ENCODE assay signal across 10 cellular contexts in the genomic region with DNA sequence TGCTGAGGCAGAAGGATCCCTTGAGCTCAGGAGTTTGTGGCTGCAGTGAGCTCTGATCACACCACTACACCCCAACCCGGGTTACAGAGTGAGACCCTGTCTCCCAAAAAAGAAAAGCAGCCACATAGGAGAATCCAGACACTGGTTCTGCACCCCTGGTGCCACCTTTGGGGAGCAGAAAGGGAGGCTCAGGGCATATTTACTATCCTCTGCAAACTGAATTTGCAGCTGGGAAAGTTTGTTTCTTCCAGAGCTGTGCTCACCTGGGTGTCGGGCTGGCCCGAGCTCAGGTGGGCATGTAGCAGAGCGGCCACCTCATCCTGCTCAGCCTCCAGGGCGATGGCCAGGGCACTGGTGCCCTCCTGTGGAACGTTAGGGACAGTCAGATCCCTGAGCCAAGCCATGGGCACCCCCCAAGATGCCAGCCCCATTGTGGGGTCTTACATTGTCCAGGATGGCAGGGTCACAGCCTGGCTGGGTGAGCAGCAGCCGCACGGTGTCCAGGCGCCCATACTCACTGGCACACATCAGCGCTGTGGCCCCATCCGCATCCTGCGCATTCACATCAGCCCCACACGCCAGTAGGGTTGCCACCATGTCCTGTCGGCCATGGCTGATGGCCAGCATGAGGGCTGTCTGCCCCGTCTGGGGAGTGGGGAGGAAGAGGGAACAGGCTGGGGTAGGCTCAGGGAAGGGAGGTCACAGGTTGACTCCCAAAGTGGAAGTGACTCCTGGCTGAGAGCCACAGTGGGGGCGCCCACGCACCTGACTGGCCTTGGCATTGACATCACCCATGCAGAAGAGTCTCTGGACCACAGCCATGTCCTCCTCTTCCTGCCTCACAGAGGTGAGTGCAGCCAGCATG. TPM values are rescaled to one million over a fixed set of nuclear protein-coding genes. Genes with fewer than 3 reads are reported as not detected.
DNase-seq lines count a peak whose midpoint lies in the region; ATAC-seq and TF ChIP-seq lines count a peak whose summit lies in the region.
"Had no signal": no experiment of that assay in that cellular context is flagged by ENCODE, and none has a peak within 500 bp of the region (broad histone marks: within the 10 kb centered on the region; RNA-seq: fewer than 3 reads in every experiment).

No MANE protein-coding gene starts in this region.

- intact Hi-C loops in natural killer cell (cut with micrococcal nuclease) (no loop called here), esophagus squamous epithelium (cut with DNase I) (no loop called here)

- no peak overlapping the region for H3K4me3 Mint-ChIP-seq in HFFc6
- peak overlapping the region; percentile 97; the same call in 1 of the 2 replicates for H3K4me3 Mint-ChIP-seq in WTC11
- H3K4me3 Mint-ChIP-seq in natural killer cell: no peak overlapping the region

- peak in 1 of 2 donors; percentile 31 for TF ChIP-seq RAD21 in liver (IDR thresholded peaks at IDR 0.05)

- H3K9me3 Mint-ChIP-seq in HFFc6 (peaks cover 6% of the 10 kb centered on the region; the same call in 1 of the 2 replicates), WTC11 (no peaks in the 10 kb centered on the region), natural killer cell (no peaks in the 10 kb centered on the region)

- ATAC-seq in WTC11 (peak; percentile 38), natural killer cell (no peak)

- peaks cover 19% of the 10 kb centered on the region for H3K4me1 Mint-ChIP-seq in HFFc6 (ENCODE audit: low read depth)
- H3K4me1 Mint-ChIP-seq in WTC11: peaks cover 24% of the 10 kb centered on the region
- peaks cover 23 to 32% of the 10 kb centered on the region in 2 donors for H3K4me1 Mint-ChIP-seq in natural killer cell

- H3K27ac Mint-ChIP-seq in HFFc6 (no peak overlapping the region), WTC11 (peak overlapping the region; percentile 45; the same call in 1 of the 2 replicates), natural killer cell (no peak overlapping the region)

- no peak overlapping the region for H3K4me3 ChIP-seq in liver (ENCODE audit: low read depth in 1 of 3, low read length in 3 of 3)
- H3K4me3 ChIP-seq in esophagus squamous epithelium: no peak overlapping the region
- H3K4me3 ChIP-seq: lung had no signal

- DNase-seq in ELR (ENCODE audit: low read depth): peak; percentile 33
- no peak for DNase-seq in HFFc6
- no peak for DNase-seq in WTC11 (ENCODE audit: low spot score)
- no peak for DNase-seq in HCEC 1CT
- no peak for DNase-seq in natural killer cell
- DNase-seq in esophagus squamous epithelium (lab: John Stamatoyannopoulos, UW): no peak
- DNase-seq: activated CD4-positive, alpha-beta T cell treated with anti-CD3 and anti-CD28 coated beads, Interleukin-2, amount 50 U/mL, for 1 hour; SIG-M5 had no signal

- no peaks in the 10 kb centered on the region for H3K27me3 ChIP-seq in liver (ENCODE audit: control insufficient read depth in 4 of 4, insufficient read depth in 4 of 4, low read length in 3 of 4)
- H3K27me3 ChIP-seq in esophagus squamous epithelium: no peaks in the 10 kb centered on the region

- H3K36me3 ChIP-seq in liver (ENCODE audit: control insufficient read depth in 4 of 4, insufficient read depth in 3 of 4, low read depth in 1 of 4, low read length in 3 of 4) (peaks cover 0 to 8% (median 4%) of the 10 kb centered on the region in 4 donors), esophagus squamous epithelium (peaks cover 0 to 22% (median 6%) of the 10 kb centered on the region in 3 donors)

- peak; percentile 29; the same call in 1 of the 2 replicates for TF ChIP-seq CTCF in HFFc6 (IDR thresholded peaks at IDR 0.05)
- no peak for TF ChIP-seq CTCF in WTC11 (IDR thresholded peaks at IDR 0.05)
- TF ChIP-seq CTCF in liver (IDR thresholded peaks at IDR 0.05; ENCODE audit: low read depth, low read length, missing input control): peak; percentile 7
- TF ChIP-seq CTCF in natural killer cell (IDR thresholded peaks at IDR 0.05): no peak
- TF ChIP-seq CTCF in esophagus squamous epithelium (IDR thresholded peaks at IDR 0.05): no peak

- CTCF ChIA-PET in WTC11 (lab: Charles Lee): interaction anchor here (0.5 to 3.9 kb wide), 6 partner anchors 11 to 267 kb away, joined by 3 to 25 read pairs (median 4); a partner anchor contains a TSS

- H3K36me3 Mint-ChIP-seq in HFFc6 (ENCODE audit: low read depth): peaks cover 32% of the 10 kb centered on the region
- peaks cover 20% of the 10 kb centered on the region for H3K36me3 Mint-ChIP-seq in WTC11
- no peaks in the 10 kb centered on the region for H3K36me3 Mint-ChIP-seq in natural killer cell

- POLR2A ChIA-PET in WTC11 (lab: Charles Lee): interaction anchor here (0.5 to 0.8 kb wide), 2 partner anchors 66 to 86 kb away, joined by 3 to 4 read pairs; no protein-coding TSS in a partner anchor

- no peak for TF ChIP-seq POLR2A in esophagus squamous epithelium (IDR thresholded peaks at IDR 0.05)

- no peak overlapping the region for H3K9ac ChIP-seq in liver (ENCODE audit: low read depth in 1 of 2, low read length in 2 of 2)

- WGBS in liver: 73% methylated on average over 17 of the region's 17 CpGs
- 40 to 86% methylated on average over 4 to 5 of the region's 17 CpGs for WGBS in esophagus squamous epithelium, 2 donors

- peak overlapping the region in 1 of 2 donors; percentile 28 for H3K27ac ChIP-seq in liver (ENCODE audit: low read depth in 1 of 2, low read length in 2 of 2)
- peak overlapping the region in 2 of 4 donors; percentile 23 to 58 for H3K27ac ChIP-seq in esophagus squamous epithelium

- peaks cover 3% of the 10 kb centered on the region for H3K27me3 Mint-ChIP-seq in HFFc6 (ENCODE audit: insufficient read depth)
- peaks cover 17% of the 10 kb centered on the region for H3K27me3 Mint-ChIP-seq in WTC11 (ENCODE audit: low read depth)
- H3K27me3 Mint-ChIP-seq in natural killer cell (ENCODE audit: low read depth in 2 of 2): no peaks in the 10 kb centered on the region

- H3K4me1 ChIP-seq in liver (ENCODE audit: control insufficient read depth in 4 of 4, insufficient read depth in 4 of 4, low read length in 3 of 4) (peaks cover 13 to 34% (median 23%) of the 10 kb centered on the region in 4 donors), esophagus squamous epithelium (peaks cover 25 to 47% (median 29%) of the 10 kb centered on the region in 3 donors)

- H3K9me3 ChIP-seq in liver (ENCODE audit: control insufficient read depth in 4 of 4, low read length in 3 of 4) (no peaks in the 10 kb centered on the region), esophagus squamous epithelium (no peaks in the 10 kb centered on the region)

TF ChIP-seq in liver, 16 proteins besides CTCF, POLR2A, EP300 and RAD21 (continues in another document):
- TF ChIP-seq RXRA (IDR thresholded peaks at IDR 0.05) (peak in 1 of 2 donors; percentile 53), SP1 (IDR thresholded peaks at IDR 0.05) (no peak)

RNA-seq across cellular contexts. Expression of a gene that starts 3.1 kb away (rescaled TPM):
- total RNA-seq in HFFc6 (2021; fragmentation: NEBNext Ultra II Directional; extraction: Animal tissue kit (Norgen Biotek cat#: 25700)): 1,000 to 10,000 TPM; 1,135 to 1,536 (median 1,376) TPM
- total RNA-seq in WTC11 (2021): 2,082 to 2,373 TPM (median 2,292 TPM) in 3 replicates
- 100 to 1,000 TPM in 1 of 2 donors, 10 to 100 TPM in 1; 74.7 to 205 TPM for total RNA-seq in liver
- 100 to 1,000 TPM; 324 to 467 TPM for polyA plus RNA-seq in liver
- total RNA-seq in natural killer cell: 1,000 to 10,000 TPM; 1,133 to 1,486 (median 1,403) TPM
- 100 to 1,000 TPM; 267 to 710 (median 400) TPM for total RNA-seq in esophagus squamous epithelium

RNA-seq across cellular contexts. Expression of a gene that starts 3.2 kb away (rescaled TPM):
- total RNA-seq in HFFc6 (2021; fragmentation: NEBNext Ultra II Directional; extraction: Animal tissue kit (Norgen Biotek cat#: 25700)): 10 to 100 TPM; 54.0 to 75.9 (median 61.1) TPM
- total RNA-seq in WTC11 (2021) (76.4 to 101 TPM (median 91.9 TPM) in 3 replicates), liver (10 to 100 TPM; 19.6 to 26.1 TPM), natural killer cell (10 to 100 TPM; 19.3 to 28.5 (median 28.4) TPM), esophagus squamous epithelium (10 to 100 TPM; 23.8 to 40.6 (median 32.8) TPM)
- polyA plus RNA-seq in liver: 100 to 1,000 TPM in 1 of 2 donors, 10 to 100 TPM in 1; 85.2 to 101 TPM

RNA-seq across cellular contexts. Expression of a gene that starts 16.3 kb away (rescaled TPM):
- 10 to 100 TPM; 54.2 to 65.7 (median 57.6) TPM for total RNA-seq in HFFc6 (2021; fragmentation: NEBNext Ultra II Directional; extraction: Animal tissue kit (Norgen Biotek cat#: 25700))
- total RNA-seq in WTC11 (2021) (107 to 121 TPM (median 114 TPM) in 3 replicates), liver (10 to 100 TPM in 1 of 2 donors, 1 to 10 TPM in 1; 6.7 to 10.9 TPM), natural killer cell (10 to 100 TPM; 17.0 to 47.1 (median 38.7) TPM), esophagus squamous epithelium (10 to 100 TPM in 3 of 4 donors, 1 to 10 TPM in 1; 8.7 to 27.0 (median 22.3) TPM)
- 10 to 100 TPM; 14.3 to 18.0 TPM for polyA plus RNA-seq in liver

RNA-seq across cellular contexts. Expression of a gene that starts 18.6 kb away (rescaled TPM):
- total RNA-seq in HFFc6 (2021; fragmentation: NEBNext Ultra II Directional; extraction: Animal tissue kit (Norgen Biotek cat#: 25700)): under 1 TPM in 2 of 6 experiments, not detected in 4; 0.26 to 0.30 TPM
- total RNA-seq in WTC11 (2021) (7.8 to 8.0 TPM (median 8.0 TPM) in 3 replicates), liver (1 to 10 TPM; 3.3 to 4.5 TPM), natural killer cell (10 to 100 TPM in 1 of 3 donors, 1 to 10 TPM in 2; 5.7 to 16.9 (median 8.4) TPM), esophagus squamous epithelium (1 to 10 TPM; 2.9 to 8.8 (median 4.4) TPM)
- 1 to 10 TPM in 1 of 2 donors, under 1 TPM in 1; 0.44 to 3.6 TPM for polyA plus RNA-seq in liver

RNA-seq across cellular contexts. Expression of a gene that starts 39.5 kb away (rescaled TPM):
- 1 to 10 TPM; 1.5 to 9.8 (median 2.0) TPM for total RNA-seq in HFFc6 (2021; fragmentation: NEBNext Ultra II Directional; extraction: Animal tissue kit (Norgen Biotek cat#: 25700))
- total RNA-seq in WTC11 (2021) (1.0 to 2.7 TPM (median 2.2 TPM) in 3 replicates), liver (100 to 1,000 TPM in 1 of 2 donors, under 1 TPM in 1; 0.65 to 144 TPM), natural killer cell (not detected), esophagus squamous epithelium (10 to 100 TPM; 17.0 to 37.1 (median 19.2) TPM)
- 100 to 1,000 TPM in 1 of 2 donors, 10 to 100 TPM in 1; 25.2 to 118 TPM for polyA plus RNA-seq in liver

Comparison
In these comparisons a context has a peak if more than half of its experiments do, and no peak if none do; other contexts are left out.
1. CTCF ChIP-seq: peak in HFFc6 (single experiment) and liver (single experiment); none in WTC11 (single experiment), natural killer cell (single experiment) and esophagus squamous epithelium (0 of 6).